1 cellular context compared by ENCODE assay signal in the genomic region with DNA sequence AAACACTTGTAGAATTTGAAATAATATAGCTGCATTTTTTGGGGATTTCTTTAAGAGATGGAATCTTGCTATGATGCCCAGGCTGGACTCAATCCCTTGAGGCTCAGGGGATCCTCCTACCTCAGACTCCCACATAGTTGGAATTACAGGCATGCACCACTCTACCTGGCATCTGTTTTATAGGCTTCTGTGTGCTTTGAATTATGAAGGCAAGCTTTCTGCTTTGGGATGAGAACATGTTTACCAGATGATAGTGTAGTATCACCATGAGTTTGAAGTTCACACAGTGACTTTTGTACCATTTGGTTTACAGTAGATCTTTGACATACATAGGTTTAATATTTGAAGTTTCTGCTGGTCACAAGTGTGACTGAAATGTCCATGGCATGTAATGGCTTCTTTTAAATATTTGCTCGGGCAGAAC.
TF ChIP-seq lines count a peak whose summit lies in the region.

No MANE protein-coding gene starts in this region.

TF ChIP-seq in HepG2, 621 proteins besides CTCF, POLR2A, EP300 and RAD21 (continued from another document and continues in another):
- TF ChIP-seq, protein P1, sequence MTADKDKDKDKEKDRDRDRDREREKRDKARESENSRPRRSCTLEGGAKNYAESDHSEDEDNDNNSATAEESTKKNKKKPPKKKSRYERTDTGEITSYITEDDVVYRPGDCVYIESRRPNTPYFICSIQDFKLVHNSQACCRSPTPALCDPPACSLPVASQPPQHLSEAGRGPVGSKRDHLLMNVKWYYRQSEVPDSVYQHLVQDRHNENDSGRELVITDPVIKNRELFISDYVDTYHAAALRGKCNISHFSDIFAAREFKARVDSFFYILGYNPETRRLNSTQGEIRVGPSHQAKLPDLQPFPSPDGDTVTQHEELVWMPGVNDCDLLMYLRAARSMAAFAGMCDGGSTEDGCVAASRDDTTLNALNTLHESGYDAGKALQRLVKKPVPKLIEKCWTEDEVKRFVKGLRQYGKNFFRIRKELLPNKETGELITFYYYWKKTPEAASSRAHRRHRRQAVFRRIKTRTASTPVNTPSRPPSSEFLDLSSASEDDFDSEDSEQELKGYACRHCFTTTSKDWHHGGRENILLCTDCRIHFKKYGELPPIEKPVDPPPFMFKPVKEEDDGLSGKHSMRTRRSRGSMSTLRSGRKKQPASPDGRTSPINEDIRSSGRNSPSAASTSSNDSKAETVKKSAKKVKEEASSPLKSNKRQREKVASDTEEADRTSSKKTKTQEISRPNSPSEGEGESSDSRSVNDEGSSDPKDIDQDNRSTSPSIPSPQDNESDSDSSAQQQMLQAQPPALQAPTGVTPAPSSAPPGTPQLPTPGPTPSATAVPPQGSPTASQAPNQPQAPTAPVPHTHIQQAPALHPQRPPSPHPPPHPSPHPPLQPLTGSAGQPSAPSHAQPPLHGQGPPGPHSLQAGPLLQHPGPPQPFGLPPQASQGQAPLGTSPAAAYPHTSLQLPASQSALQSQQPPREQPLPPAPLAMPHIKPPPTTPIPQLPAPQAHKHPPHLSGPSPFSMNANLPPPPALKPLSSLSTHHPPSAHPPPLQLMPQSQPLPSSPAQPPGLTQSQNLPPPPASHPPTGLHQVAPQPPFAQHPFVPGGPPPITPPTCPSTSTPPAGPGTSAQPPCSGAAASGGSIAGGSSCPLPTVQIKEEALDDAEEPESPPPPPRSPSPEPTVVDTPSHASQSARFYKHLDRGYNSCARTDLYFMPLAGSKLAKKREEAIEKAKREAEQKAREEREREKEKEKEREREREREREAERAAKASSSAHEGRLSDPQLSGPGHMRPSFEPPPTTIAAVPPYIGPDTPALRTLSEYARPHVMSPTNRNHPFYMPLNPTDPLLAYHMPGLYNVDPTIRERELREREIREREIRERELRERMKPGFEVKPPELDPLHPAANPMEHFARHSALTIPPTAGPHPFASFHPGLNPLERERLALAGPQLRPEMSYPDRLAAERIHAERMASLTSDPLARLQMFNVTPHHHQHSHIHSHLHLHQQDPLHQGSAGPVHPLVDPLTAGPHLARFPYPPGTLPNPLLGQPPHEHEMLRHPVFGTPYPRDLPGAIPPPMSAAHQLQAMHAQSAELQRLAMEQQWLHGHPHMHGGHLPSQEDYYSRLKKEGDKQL (CRISPR knock-in tag; IDR thresholded peaks at IDR 0.05; ENCODE audit: low read depth), result no peak
- TF ChIP-seq, protein P2, sequence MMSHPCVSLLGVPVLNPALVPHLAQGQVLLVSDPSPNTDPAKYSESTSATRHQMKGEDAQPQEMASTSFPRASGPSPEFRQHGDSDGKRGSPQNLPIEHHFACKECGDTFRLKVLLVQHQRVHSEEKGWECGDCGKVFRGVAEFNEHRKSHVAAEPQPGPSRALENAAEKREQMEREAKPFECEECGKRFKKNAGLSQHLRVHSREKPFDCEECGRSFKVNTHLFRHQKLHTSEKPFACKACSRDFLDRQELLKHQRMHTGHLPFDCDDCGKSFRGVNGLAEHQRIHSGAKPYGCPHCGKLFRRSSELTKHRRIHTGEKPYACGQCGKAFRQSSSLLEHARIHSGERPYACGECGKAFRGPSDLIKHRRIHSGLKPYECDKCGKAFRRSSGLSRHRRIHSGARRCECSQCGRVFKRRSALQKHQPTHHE (CRISPR knock-in tag; IDR thresholded peaks at IDR 0.05; ENCODE audit: borderline replicate concordance), result no peak
- no peak for TF ChIP-seq ZNF572 (CRISPR knock-in tag; IDR thresholded peaks at IDR 0.05)
- no peak for TF ChIP-seq ZNF740 (CRISPR knock-in tag; IDR thresholded peaks at IDR 0.05)
- no peak for TF ChIP-seq ZUFSP (CRISPR knock-in tag; IDR thresholded peaks at IDR 0.05; ENCODE audit: borderline replicate concordance)
- no peak for TF ChIP-seq ZNF138 (CRISPR knock-in tag; IDR thresholded peaks at IDR 0.05; ENCODE audit: low read depth)
- no peak for TF ChIP-seq RFXAP (CRISPR knock-in tag; IDR thresholded peaks at IDR 0.05; ENCODE audit: borderline replicate concordance)
- TF ChIP-seq, protein P3, sequence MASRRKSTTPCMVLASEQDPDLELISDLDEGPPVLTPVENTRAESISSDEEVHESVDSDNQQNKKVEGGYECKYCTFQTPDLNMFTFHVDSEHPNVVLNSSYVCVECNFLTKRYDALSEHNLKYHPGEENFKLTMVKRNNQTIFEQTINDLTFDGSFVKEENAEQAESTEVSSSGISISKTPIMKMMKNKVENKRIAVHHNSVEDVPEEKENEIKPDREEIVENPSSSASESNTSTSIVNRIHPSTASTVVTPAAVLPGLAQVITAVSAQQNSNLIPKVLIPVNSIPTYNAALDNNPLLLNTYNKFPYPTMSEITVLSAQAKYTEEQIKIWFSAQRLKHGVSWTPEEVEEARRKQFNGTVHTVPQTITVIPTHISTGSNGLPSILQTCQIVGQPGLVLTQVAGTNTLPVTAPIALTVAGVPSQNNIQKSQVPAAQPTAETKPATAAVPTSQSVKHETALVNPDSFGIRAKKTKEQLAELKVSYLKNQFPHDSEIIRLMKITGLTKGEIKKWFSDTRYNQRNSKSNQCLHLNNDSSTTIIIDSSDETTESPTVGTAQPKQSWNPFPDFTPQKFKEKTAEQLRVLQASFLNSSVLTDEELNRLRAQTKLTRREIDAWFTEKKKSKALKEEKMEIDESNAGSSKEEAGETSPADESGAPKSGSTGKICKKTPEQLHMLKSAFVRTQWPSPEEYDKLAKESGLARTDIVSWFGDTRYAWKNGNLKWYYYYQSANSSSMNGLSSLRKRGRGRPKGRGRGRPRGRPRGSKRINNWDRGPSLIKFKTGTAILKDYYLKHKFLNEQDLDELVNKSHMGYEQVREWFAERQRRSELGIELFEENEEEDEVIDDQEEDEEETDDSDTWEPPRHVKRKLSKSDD (CRISPR knock-in tag; IDR thresholded peaks at IDR 0.05; ENCODE audit: low read depth), result no peak
- no peak for TF ChIP-seq SP140L (CRISPR knock-in tag; IDR thresholded peaks at IDR 0.05; ENCODE audit: borderline replicate concordance)
- TF ChIP-seq SUZ12 (IDR thresholded peaks at IDR 0.05; ENCODE audit: low read depth, low read length), result no peak
- TF ChIP-seq, protein P4, sequence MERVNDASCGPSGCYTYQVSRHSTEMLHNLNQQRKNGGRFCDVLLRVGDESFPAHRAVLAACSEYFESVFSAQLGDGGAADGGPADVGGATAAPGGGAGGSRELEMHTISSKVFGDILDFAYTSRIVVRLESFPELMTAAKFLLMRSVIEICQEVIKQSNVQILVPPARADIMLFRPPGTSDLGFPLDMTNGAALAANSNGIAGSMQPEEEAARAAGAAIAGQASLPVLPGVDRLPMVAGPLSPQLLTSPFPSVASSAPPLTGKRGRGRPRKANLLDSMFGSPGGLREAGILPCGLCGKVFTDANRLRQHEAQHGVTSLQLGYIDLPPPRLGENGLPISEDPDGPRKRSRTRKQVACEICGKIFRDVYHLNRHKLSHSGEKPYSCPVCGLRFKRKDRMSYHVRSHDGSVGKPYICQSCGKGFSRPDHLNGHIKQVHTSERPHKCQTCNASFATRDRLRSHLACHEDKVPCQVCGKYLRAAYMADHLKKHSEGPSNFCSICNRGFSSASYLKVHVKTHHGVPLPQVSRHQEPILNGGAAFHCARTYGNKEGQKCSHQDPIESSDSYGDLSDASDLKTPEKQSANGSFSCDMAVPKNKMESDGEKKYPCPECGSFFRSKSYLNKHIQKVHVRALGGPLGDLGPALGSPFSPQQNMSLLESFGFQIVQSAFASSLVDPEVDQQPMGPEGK (CRISPR knock-in tag; IDR thresholded peaks at IDR 0.05), result no peak
- TF ChIP-seq GPN1 (CRISPR knock-in tag; IDR thresholded peaks at IDR 0.05; ENCODE audit: borderline replicate concordance), result no peak
- no peak for TF ChIP-seq FOXP1 (IDR thresholded peaks at IDR 0.05)
- peak; percentile 74 for TF ChIP-seq FOXP1 (CRISPR knock-in tag; IDR thresholded peaks at IDR 0.05)
- no peak for TF ChIP-seq SIN3A (IDR thresholded peaks at IDR 0.05; ENCODE audit: borderline replicate concordance, low read depth, low read length)
- TF ChIP-seq AKAP8 (CRISPR knock-in tag; IDR thresholded peaks at IDR 0.05), result no peak
- TF ChIP-seq MEIS2 (CRISPR knock-in tag; IDR thresholded peaks at IDR 0.05), result 0 out of 2 replicates have a peak, but pooled peaks have one; percentile 31
- TF ChIP-seq NKX3-1 (CRISPR knock-in tag; IDR thresholded peaks at IDR 0.05), result no peak
- TF ChIP-seq ZNF775 (CRISPR knock-in tag; IDR thresholded peaks at IDR 0.05; ENCODE audit: borderline replicate concordance), result no peak
- no peak for TF ChIP-seq ZNF652 (CRISPR knock-in tag; IDR thresholded peaks at IDR 0.05; ENCODE audit: borderline replicate concordance, low read depth)
- TF ChIP-seq ZSCAN31 (CRISPR knock-in tag; IDR thresholded peaks at IDR 0.05; ENCODE audit: low read depth), result no peak
- 0 out of 2 replicates have a peak, but pooled peaks have one; percentile 55 for TF ChIP-seq ZKSCAN8 (CRISPR knock-in tag; IDR thresholded peaks at IDR 0.05; ENCODE audit: borderline replicate concordance)
- TF ChIP-seq MAF1 (CRISPR knock-in tag; IDR thresholded peaks at IDR 0.05; ENCODE audit: borderline replicate concordance), result no peak
- TF ChIP-seq ATF1 (CRISPR knock-in tag; IDR thresholded peaks at IDR 0.05), result peak; percentile 39; the same call in 1 of the 2 replicates
- no peak for TF ChIP-seq MTF1 (CRISPR knock-in tag; IDR thresholded peaks at IDR 0.05)
- no peak for TF ChIP-seq E2F1 (CRISPR knock-in tag; IDR thresholded peaks at IDR 0.05)
- TF ChIP-seq, protein P5, sequence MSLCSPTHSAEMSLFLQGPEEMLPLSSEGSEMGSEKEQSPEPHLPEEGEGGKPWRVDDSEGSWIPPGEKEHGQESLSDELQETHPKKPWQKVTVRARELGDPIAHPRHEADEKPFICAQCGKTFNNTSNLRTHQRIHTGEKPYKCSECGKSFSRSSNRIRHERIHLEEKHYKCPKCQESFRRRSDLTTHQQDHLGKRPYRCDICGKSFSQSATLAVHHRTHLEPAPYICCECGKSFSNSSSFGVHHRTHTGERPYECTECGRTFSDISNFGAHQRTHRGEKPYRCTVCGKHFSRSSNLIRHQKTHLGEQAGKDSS (CRISPR knock-in tag; IDR thresholded peaks at IDR 0.05; ENCODE audit: borderline replicate concordance, low read depth), result no peak
- no peak for TF ChIP-seq RFX3 (CRISPR knock-in tag; IDR thresholded peaks at IDR 0.05)
- TF ChIP-seq MED13 (CRISPR knock-in tag; IDR thresholded peaks at IDR 0.05), result no peak
- TF ChIP-seq CREM (IDR thresholded peaks at IDR 0.05), result peak; percentile 34; the same call in 1 of the 2 replicates
- TF ChIP-seq CREM (CRISPR knock-in tag; IDR thresholded peaks at IDR 0.05), result no peak
- TF ChIP-seq CREBL2 (CRISPR knock-in tag; IDR thresholded peaks at IDR 0.05; ENCODE audit: borderline replicate concordance), result no peak
- TF ChIP-seq ZNF33B (CRISPR knock-in tag; IDR thresholded peaks at IDR 0.05), result no peak
- TF ChIP-seq ZNF207 (IDR thresholded peaks at IDR 0.05; ENCODE audit: borderline replicate concordance), result no peak
- no peak for TF ChIP-seq RBAK (CRISPR knock-in tag; IDR thresholded peaks at IDR 0.05)
- peak; percentile 53; the same call in 1 of the 2 replicates for TF ChIP-seq ATF2 (CRISPR knock-in tag; IDR thresholded peaks at IDR 0.05)
- TF ChIP-seq KLF6 (CRISPR knock-in tag; IDR thresholded peaks at IDR 0.05), result no peak
